1 cellular context compared by ENCODE assay signal in the genomic region with DNA sequence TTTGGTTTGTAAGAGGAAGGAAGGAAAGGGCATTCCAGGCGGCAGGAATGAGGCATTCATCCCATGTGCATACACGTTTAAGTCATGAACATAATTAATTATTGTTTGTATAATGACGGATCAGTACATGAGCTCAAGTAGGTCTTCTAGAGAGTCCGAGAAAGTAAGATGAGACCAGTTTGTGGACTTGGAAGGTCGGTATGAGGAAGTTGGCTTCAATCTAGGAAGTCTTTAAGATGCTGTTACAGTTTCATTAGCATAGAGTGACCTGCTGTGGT.
TF ChIP-seq lines count a peak whose summit lies in the region.

No MANE protein-coding gene starts in this region.

TF ChIP-seq in GM23338, 12 proteins besides CTCF, POLR2A, EP300 and RAD21 (continued from another document):
- TF ChIP-seq ZNF462 (CRISPR knock-in tag; IDR thresholded peaks at IDR 0.05) = no peak
- TF ChIP-seq POLR2AphosphoS5 (IDR thresholded peaks at IDR 0.05; ENCODE audit: low read depth) = no peak
- TF ChIP-seq EZH2 (IDR thresholded peaks at IDR 0.05; ENCODE audit: low read depth, unreplicated experiment) = no peak
- no peak for TF ChIP-seq JUNB (IDR thresholded peaks at IDR 0.05; ENCODE audit: unreplicated experiment)
- TF ChIP-seq CREB1 (CRISPR knock-in tag; IDR thresholded peaks at IDR 0.05; ENCODE audit: low read depth) = no peak
- no peak for TF ChIP-seq EZH2phosphoT487 (IDR thresholded peaks at IDR 0.05; ENCODE audit: unreplicated experiment)
- TF ChIP-seq ZNF114 (CRISPR knock-in tag; IDR thresholded peaks at IDR 0.05) = no peak
- TF ChIP-seq, protein P1, sequence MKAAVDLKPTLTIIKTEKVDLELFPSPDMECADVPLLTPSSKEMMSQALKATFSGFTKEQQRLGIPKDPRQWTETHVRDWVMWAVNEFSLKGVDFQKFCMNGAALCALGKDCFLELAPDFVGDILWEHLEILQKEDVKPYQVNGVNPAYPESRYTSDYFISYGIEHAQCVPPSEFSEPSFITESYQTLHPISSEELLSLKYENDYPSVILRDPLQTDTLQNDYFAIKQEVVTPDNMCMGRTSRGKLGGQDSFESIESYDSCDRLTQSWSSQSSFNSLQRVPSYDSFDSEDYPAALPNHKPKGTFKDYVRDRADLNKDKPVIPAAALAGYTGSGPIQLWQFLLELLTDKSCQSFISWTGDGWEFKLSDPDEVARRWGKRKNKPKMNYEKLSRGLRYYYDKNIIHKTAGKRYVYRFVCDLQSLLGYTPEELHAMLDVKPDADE (IDR thresholded peaks at IDR 0.05) = no peak
- no peak for TF ChIP-seq NANOG (IDR thresholded peaks at IDR 0.05; ENCODE audit: borderline replicate concordance)
- TF ChIP-seq STAT1 (IDR thresholded peaks at IDR 0.05; ENCODE audit: unreplicated experiment) = no peak
- TF ChIP-seq ZNF331 (CRISPR knock-in tag; IDR thresholded peaks at IDR 0.05; ENCODE audit: low read depth) = no peak
TF ChIP-seq in GM23338: peak in this region for 0.
